Comparison of ENCODE assay signal across 17 cellular contexts in the genomic region with DNA sequence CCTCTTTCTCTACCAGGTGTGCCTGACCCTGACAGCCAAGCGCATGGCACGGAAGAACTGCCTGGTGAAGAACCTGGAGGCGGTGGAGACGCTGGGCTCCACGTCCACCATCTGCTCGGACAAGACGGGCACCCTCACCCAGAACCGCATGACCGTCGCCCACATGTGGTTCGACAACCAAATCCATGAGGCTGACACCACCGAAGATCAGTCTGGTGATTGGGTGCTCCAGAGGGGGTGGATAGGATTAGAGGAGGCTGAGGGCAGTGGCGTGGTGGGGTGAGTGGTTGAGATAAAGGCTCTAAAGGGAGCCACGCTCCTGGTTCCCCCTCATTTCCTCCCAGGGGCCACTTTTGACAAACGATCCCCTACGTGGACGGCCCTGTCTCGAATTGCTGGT. TPM values are rescaled to one million over a fixed set of nuclear protein-coding genes. Genes with fewer than 3 reads are reported as not detected.
"Had no signal": no experiment of that assay in that cellular context is flagged by ENCODE, and none has a peak within 500 bp of the region (broad histone marks: within the 10 kb centered on the region; RNA-seq: fewer than 3 reads in every experiment).

No MANE protein-coding gene starts in this region.

- H3K9me3 ChIP-seq: colonic mucosa, right lobe of liver had no signal

- H3K36me3 ChIP-seq: colonic mucosa, right lobe of liver had no signal

- H3K4me1 ChIP-seq: colonic mucosa, right lobe of liver had no signal

- H3K27ac Mint-ChIP-seq: activated CD8-positive, alpha-beta memory T cell treated with anti-CD3 and anti-CD28 coated beads, Interleukin-2, amount 10 ng/mL, durations not matched to agents 7 days and 5 days; activated naive CD8-positive, alpha-beta T cell; activated T-cell treated with anti-CD3 and anti-CD28 coated beads, Interleukin-2, amount 50 U/mL, for 24 hours; immature natural killer cell; natural killer cell treated with Interleukin-12 subunit alpha and Interleukin-12 subunit beta and Interleukin-15 and Interleukin-18, amount 100 ng/mL, for 72 hours had no signal

- H3K36me3 Mint-ChIP-seq: activated CD8-positive, alpha-beta memory T cell treated with anti-CD3 and anti-CD28 coated beads, Interleukin-2, amount 10 ng/mL, durations not matched to agents 7 days and 5 days; activated naive CD8-positive, alpha-beta T cell; immature natural killer cell; natural killer cell treated with Interleukin-12 subunit alpha and Interleukin-12 subunit beta and Interleukin-15 and Interleukin-18, amount 100 ng/mL, for 72 hours; type B pancreatic cell had no signal

- H3K4me1 Mint-ChIP-seq: activated CD8-positive, alpha-beta memory T cell treated with anti-CD3 and anti-CD28 coated beads, Interleukin-2, amount 10 ng/mL, durations not matched to agents 7 days and 5 days; immature natural killer cell had no signal

- H3K4me3 ChIP-seq: colonic mucosa, right lobe of liver had no signal

- DNase-seq: activated CD4-positive, alpha-beta T cell treated with anti-CD3 and anti-CD28 coated beads, Interleukin-2, amount 50 U/mL, for 48 hours; activated CD4-positive, CD25-positive, alpha-beta regulatory T cell treated with anti-CD3 and anti-CD28 coated beads, Interleukin-2, amount 50 U/mL, for 72 hours; activated CD8-positive, alpha-beta memory T cell treated with anti-CD3 and anti-CD28 coated beads, Interleukin-2, amount 10 ng/mL, durations not matched to agents 7 days and 5 days; activated gamma-delta T cell; activated T-cell treated with anti-CD3 and anti-CD28 coated beads, Interleukin-2, amount 50 U/mL, for 24 hours; colonic mucosa; effector memory CD4-positive, alpha-beta T cell; immature natural killer cell; right lobe of liver; stimulated activated CD4-positive, alpha-beta T cell treated with anti-CD3 and anti-CD28 coated beads, Interleukin-15, amount 100 ng/mL, for 24 hours; T-helper 9 cell had no signal

- H3K27me3 ChIP-seq: colonic mucosa, right lobe of liver had no signal

- H3K9me3 Mint-ChIP-seq: activated T-cell treated with anti-CD3 and anti-CD28 coated beads, Interleukin-2, amount 50 U/mL, for 24 hours; immature natural killer cell; natural killer cell treated with Interleukin-12 subunit alpha and Interleukin-12 subunit beta and Interleukin-15 and Interleukin-18, amount 100 ng/mL, for 72 hours; type B pancreatic cell had no signal

- H3K4me3 Mint-ChIP-seq: activated CD8-positive, alpha-beta memory T cell treated with anti-CD3 and anti-CD28 coated beads, Interleukin-2, amount 10 ng/mL, durations not matched to agents 7 days and 5 days; activated naive CD8-positive, alpha-beta T cell; activated T-cell treated with anti-CD3 and anti-CD28 coated beads, Interleukin-2, amount 50 U/mL, for 24 hours; immature natural killer cell; natural killer cell treated with Interleukin-12 subunit alpha and Interleukin-12 subunit beta and Interleukin-15 and Interleukin-18, amount 100 ng/mL, for 72 hours; type B pancreatic cell had no signal

- H3K27ac ChIP-seq: colonic mucosa, right lobe of liver had no signal

- ATAC-seq: activated CD8-positive, alpha-beta memory T cell treated with anti-CD3 and anti-CD28 coated beads, Interleukin-2, amount 10 ng/mL, durations not matched to agents 7 days and 5 days; natural killer cell treated with Interleukin-12 subunit alpha and Interleukin-12 subunit beta and Interleukin-15 and Interleukin-18, amount 100 ng/mL, for 72 hours had no signal

RNA-seq across cellular contexts. Expression of gene ATP1A2, which starts 13.1 kb away (rescaled TPM):
- total RNA-seq: activated CD8-positive, alpha-beta memory T cell treated with anti-CD3 and anti-CD28 coated beads, Interleukin-2, amount 10 ng/mL, durations not matched to agents 7 days and 5 days; bronchial epithelial cell; natural killer cell treated with Interleukin-12 subunit alpha and Interleukin-12 subunit beta and Interleukin-15 and Interleukin-18, amount 100 ng/mL, for 72 hours had no signal
- polyA plus RNA-seq: immature natural killer cell had no signal

RNA-seq across cellular contexts. Expression of gene ATP1A4, which starts 22.8 kb away (rescaled TPM):
- total RNA-seq: bronchial epithelial cell; colonic mucosa; natural killer cell treated with Interleukin-12 subunit alpha and Interleukin-12 subunit beta and Interleukin-15 and Interleukin-18, amount 100 ng/mL, for 72 hours; posterior vena cava; right lobe of liver had no signal
- polyA plus RNA-seq: immature natural killer cell had no signal

RNA-seq across cellular contexts. Expression of gene KCNJ9, which starts 47.3 kb away (rescaled TPM):
- total RNA-seq: activated CD8-positive, alpha-beta memory T cell treated with anti-CD3 and anti-CD28 coated beads, Interleukin-2, amount 10 ng/mL, durations not matched to agents 7 days and 5 days; mucosa of gallbladder; natural killer cell treated with Interleukin-12 subunit alpha and Interleukin-12 subunit beta and Interleukin-15 and Interleukin-18, amount 100 ng/mL, for 72 hours; posterior vena cava; right lobe of liver had no signal
- polyA plus RNA-seq: immature natural killer cell had no signal

RNA-seq across cellular contexts. Expression of gene KCNJ10, which starts 58.7 kb away (rescaled TPM):
- total RNA-seq: activated CD8-positive, alpha-beta memory T cell treated with anti-CD3 and anti-CD28 coated beads, Interleukin-2, amount 10 ng/mL, durations not matched to agents 7 days and 5 days; bronchial epithelial cell; mucosa of gallbladder had no signal
- polyA plus RNA-seq: immature natural killer cell had no signal
